8 cellular contexts compared by ENCODE assay signal in the genomic region with DNA sequence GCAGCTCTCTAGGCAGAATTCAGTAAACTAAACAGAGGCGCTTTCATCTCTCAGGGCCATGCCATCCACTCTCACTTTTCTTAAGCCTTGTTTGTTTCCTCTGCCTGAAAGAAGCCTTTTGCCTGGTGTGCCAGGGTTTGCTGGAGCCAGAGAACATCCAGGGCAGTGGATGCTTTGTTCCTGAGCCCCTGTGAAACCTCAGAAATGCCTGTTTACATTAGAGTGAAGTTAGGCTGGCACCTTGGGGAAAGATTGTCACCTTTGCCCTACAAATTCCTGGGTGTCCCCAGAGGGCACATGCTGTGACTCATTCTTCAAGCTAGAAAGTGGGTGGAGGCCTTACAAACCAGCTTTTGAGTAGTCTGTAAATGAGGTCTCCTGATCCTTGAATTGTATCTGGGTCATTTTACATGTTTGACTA. TPM values are rescaled to one million over a fixed set of nuclear protein-coding genes. Genes with fewer than 3 reads are reported as not detected.
DNase-seq lines count a peak whose midpoint lies in the region; ATAC-seq and TF ChIP-seq lines count a peak whose summit lies in the region.

No MANE protein-coding gene starts in this region.

- ATAC-seq in GM18498 (IDR thresholded peaks at IDR 0.05; ENCODE audit: unreplicated experiment) (no peak), GM19455 (IDR thresholded peaks at IDR 0.05; ENCODE audit: unreplicated experiment) (no peak), GM21381 (IDR thresholded peaks at IDR 0.05; ENCODE audit: unreplicated experiment) (no peak)

- H3K27ac Mint-ChIP-seq in osteocyte (ENCODE audit: unreplicated experiment): peak overlapping the region; percentile 96

- TF ChIP-seq CTCF in HEK293 (tag by site-specific recombination; IDR thresholded peaks at IDR 0.05) (no peak), fibroblast of villous mesenchyme (IDR thresholded peaks at IDR 0.05; ENCODE audit: insufficient read depth, low read depth, low read length) (no peak), osteocyte (IDR thresholded peaks at IDR 0.05) (no peak)

- peaks cover 5% of the 10 kb centered on the region for H3K36me3 Mint-ChIP-seq in osteocyte (ENCODE audit: unreplicated experiment)

- H3K9me3 ChIP-seq in HEK293 (ENCODE audit: control insufficient read depth, insufficient read depth, low read depth, low read length): no peaks in the 10 kb centered on the region

- no peaks in the 10 kb centered on the region for H3K36me3 ChIP-seq in HEK293 (ENCODE audit: control insufficient read depth in 2 of 2, insufficient read depth in 1 of 2, low read length in 2 of 2)

- H3K4me3 ChIP-seq in HEK293 (ENCODE audit: low read depth, low read length): no peak overlapping the region
- H3K4me3 ChIP-seq in fibroblast of villous mesenchyme (ENCODE audit: low read depth, low read length): no peak overlapping the region

- peaks cover 7% of the 10 kb centered on the region for H3K9me3 Mint-ChIP-seq in osteocyte (ENCODE audit: unreplicated experiment)

- no peaks in the 10 kb centered on the region; the same call in 1 of the 2 replicates for H3K4me1 ChIP-seq in HEK293 (ENCODE audit: control insufficient read depth, insufficient read depth, low read length)

- H3K4me1 Mint-ChIP-seq in osteocyte (ENCODE audit: unreplicated experiment): peaks cover 53% of the 10 kb centered on the region

- CTCF ChIA-PET in HEK293 (lab: Yijun Ruan, JAX): interaction anchor here (0.5 kb wide), 1 partner anchor 26 kb away, joined by 3 read pairs; no protein-coding TSS in a partner anchor

- no peak overlapping the region for H3K27ac ChIP-seq in HEK293 (ENCODE audit: extremely low read depth, low read depth, low read length)

- DNase-seq in AG20443 (ENCODE audit: low spot score) (peak; percentile 41), fibroblast of villous mesenchyme (ENCODE audit: low read depth) (peak; percentile 44), osteocyte (ENCODE audit: extremely low spot score, unreplicated experiment) (no peak)
- DNase-seq in activated CD4-positive, alpha-beta T cell treated with anti-CD3 and anti-CD28 coated beads for 48 hours: peak; percentile 34

- POLR2A ChIA-PET in HEK293 (lab: Yijun Ruan, JAX): no interaction called here

- no peaks in the 10 kb centered on the region for H3K27me3 Mint-ChIP-seq in osteocyte (ENCODE audit: unreplicated experiment)

- H3K4me3 Mint-ChIP-seq in osteocyte (ENCODE audit: unreplicated experiment): peak overlapping the region; percentile 1

TF ChIP-seq in HEK293, 187 proteins besides CTCF, POLR2A, EP300 and RAD21 (continues in another document):
- no peak for TF ChIP-seq ZNF26 (tag by site-specific recombination; IDR thresholded peaks at IDR 0.05)
- TF ChIP-seq BCL11A (tag by site-specific recombination; IDR thresholded peaks at IDR 0.05; ENCODE audit: low read depth): peak; percentile 34; the same call in 1 of the 2 replicates
- no peak for TF ChIP-seq OVOL3 (tag by site-specific recombination; IDR thresholded peaks at IDR 0.05)
- TF ChIP-seq REPIN1 (tag by site-specific recombination; IDR thresholded peaks at IDR 0.05; ENCODE audit: low read depth): no peak
- TF ChIP-seq IKZF3 (tag by site-specific recombination; IDR thresholded peaks at IDR 0.05): no peak
- TF ChIP-seq ZNF571 (tag by site-specific recombination; IDR thresholded peaks at IDR 0.05): no peak
- no peak for TF ChIP-seq ZNF157 (tag by site-specific recombination; IDR thresholded peaks at IDR 0.05)
- TF ChIP-seq ZNF138 (tag by site-specific recombination; IDR thresholded peaks at IDR 0.05; ENCODE audit: borderline replicate concordance): no peak
- TF ChIP-seq ZNF621 (tag by site-specific recombination; IDR thresholded peaks at IDR 0.05): no peak
- no peak for TF ChIP-seq ZNF558 (tag by site-specific recombination; IDR thresholded peaks at IDR 0.05)
- TF ChIP-seq ZNF792 (tag by site-specific recombination; IDR thresholded peaks at IDR 0.05): no peak
- 0 out of 2 replicates have a peak, but pooled peaks have one; percentile 28 for TF ChIP-seq ZNF366 (tag by site-specific recombination; conservative IDR thresholded peaks at IDR 0.05)
- TF ChIP-seq, protein P1, sequence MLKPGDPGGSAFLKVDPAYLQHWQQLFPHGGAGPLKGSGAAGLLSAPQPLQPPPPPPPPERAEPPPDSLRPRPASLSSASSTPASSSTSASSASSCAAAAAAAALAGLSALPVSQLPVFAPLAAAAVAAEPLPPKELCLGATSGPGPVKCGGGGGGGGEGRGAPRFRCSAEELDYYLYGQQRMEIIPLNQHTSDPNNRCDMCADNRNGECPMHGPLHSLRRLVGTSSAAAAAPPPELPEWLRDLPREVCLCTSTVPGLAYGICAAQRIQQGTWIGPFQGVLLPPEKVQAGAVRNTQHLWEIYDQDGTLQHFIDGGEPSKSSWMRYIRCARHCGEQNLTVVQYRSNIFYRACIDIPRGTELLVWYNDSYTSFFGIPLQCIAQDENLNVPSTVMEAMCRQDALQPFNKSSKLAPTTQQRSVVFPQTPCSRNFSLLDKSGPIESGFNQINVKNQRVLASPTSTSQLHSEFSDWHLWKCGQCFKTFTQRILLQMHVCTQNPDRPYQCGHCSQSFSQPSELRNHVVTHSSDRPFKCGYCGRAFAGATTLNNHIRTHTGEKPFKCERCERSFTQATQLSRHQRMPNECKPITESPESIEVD (tag by site-specific recombination; IDR thresholded peaks at IDR 0.05): 0 out of 2 replicates have a peak, but pooled peaks have one; percentile 9
- TF ChIP-seq KLF16 (tag by site-specific recombination; IDR thresholded peaks at IDR 0.05): no peak
- no peak for TF ChIP-seq ZNF311 (tag by site-specific recombination; IDR thresholded peaks at IDR 0.05; ENCODE audit: borderline replicate concordance)
- TF ChIP-seq ZBTB21 (tag by site-specific recombination; IDR thresholded peaks at IDR 0.05): no peak
- TF ChIP-seq ZNF24 (tag by site-specific recombination; IDR thresholded peaks at IDR 0.05): 0 out of 2 replicates have a peak, but pooled peaks have one; percentile 32
- TF ChIP-seq ZNF600 (tag by site-specific recombination; IDR thresholded peaks at IDR 0.05): no peak
- TF ChIP-seq ZNF692 (tag by site-specific recombination; IDR thresholded peaks at IDR 0.05): 0 out of 2 replicates have a peak, but pooled peaks have one; percentile 18
- TF ChIP-seq KLF1 (tag by site-specific recombination; IDR thresholded peaks at IDR 0.05): peak; percentile 33; the same call in 1 of the 2 replicates
- TF ChIP-seq ZNF549 (tag by site-specific recombination; IDR thresholded peaks at IDR 0.05): no peak
- no peak for TF ChIP-seq WT1 (tag by site-specific recombination; IDR thresholded peaks at IDR 0.05)
- TF ChIP-seq HOXD13 (CRISPR knock-in tag; IDR thresholded peaks at IDR 0.05; ENCODE audit: borderline replicate concordance): no peak
- TF ChIP-seq ZSCAN16 (tag by site-specific recombination; IDR thresholded peaks at IDR 0.05): no peak
- no peak for TF ChIP-seq ZNF664 (tag by site-specific recombination; IDR thresholded peaks at IDR 0.05)
- TF ChIP-seq, protein P2, sequence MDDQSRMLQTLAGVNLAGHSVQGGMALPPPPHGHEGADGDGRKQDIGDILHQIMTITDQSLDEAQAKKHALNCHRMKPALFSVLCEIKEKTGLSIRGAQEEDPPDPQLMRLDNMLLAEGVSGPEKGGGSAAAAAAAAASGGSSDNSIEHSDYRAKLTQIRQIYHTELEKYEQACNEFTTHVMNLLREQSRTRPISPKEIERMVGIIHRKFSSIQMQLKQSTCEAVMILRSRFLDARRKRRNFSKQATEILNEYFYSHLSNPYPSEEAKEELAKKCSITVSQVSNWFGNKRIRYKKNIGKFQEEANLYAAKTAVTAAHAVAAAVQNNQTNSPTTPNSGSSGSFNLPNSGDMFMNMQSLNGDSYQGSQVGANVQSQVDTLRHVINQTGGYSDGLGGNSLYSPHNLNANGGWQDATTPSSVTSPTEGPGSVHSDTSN (CRISPR knock-in tag; IDR thresholded peaks at IDR 0.05): no peak
- TF ChIP-seq, protein P3, sequence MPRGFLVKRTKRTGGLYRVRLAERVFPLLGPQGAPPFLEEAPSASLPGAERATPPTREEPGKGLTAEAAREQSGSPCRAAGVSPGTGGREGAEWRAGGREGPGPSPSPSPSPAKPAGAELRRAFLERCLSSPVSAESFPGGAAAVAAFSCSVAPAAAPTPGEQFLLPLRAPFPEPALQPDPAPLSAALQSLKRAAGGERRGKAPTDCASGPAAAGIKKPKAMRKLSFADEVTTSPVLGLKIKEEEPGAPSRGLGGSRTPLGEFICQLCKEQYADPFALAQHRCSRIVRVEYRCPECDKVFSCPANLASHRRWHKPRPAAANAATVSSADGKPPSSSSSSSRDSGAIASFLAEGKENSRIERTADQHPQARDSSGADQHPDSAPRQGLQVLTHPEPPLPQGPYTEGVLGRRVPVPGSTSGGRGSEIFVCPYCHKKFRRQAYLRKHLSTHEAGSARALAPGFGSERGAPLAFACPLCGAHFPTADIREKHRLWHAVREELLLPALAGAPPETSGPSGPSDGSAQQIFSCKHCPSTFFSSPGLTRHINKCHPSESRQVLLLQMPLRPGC (tag by site-specific recombination; IDR thresholded peaks at IDR 0.05): no peak

RNA-seq across cellular contexts. Expression of gene TRAK1, which starts 10.7 kb away (rescaled TPM):
- total RNA-seq in fibroblast of villous mesenchyme: 44.5 and 52.2 TPM in 2 replicates
- 30.7 and 35.7 TPM in 2 replicates for total RNA-seq in osteocyte
